7 cellular contexts compared by ENCODE assay signal in the genomic region with DNA sequence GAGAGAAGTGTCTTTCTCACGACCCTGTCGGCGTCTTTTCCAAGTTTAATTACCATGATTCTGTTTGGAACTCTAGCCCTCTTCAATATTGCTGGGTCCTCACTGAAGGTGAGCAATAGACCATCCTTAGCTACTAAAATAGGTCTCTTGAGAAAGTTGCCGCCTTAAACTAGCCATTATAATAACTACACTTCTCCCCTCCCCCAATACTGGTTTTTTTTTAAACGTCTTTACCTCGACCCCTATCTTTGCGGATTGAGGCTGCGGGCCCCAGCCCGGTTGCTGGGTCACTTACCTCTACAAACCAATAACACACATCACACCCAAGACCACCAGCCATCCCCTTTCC. TPM values are rescaled to one million over a fixed set of nuclear protein-coding genes. Genes with fewer than 3 reads are reported as not detected.
DNase-seq lines count a peak whose midpoint lies in the region; ATAC-seq and TF ChIP-seq lines count a peak whose summit lies in the region.

No MANE protein-coding gene starts in this region.

- peak overlapping the region; percentile 85 for H3K4me3 ChIP-seq in astrocyte of the cerebellum (ENCODE audit: low read depth, low read length)
- peak overlapping the region; percentile 90 for H3K4me3 ChIP-seq in thoracic aorta

- ATAC-seq in left colon (peak; percentile 1), thoracic aorta (ENCODE audit: insufficient number of reproducible peaks, low FRiP score, low read depth) (no peak), GM21447 (IDR thresholded peaks at IDR 0.05; ENCODE audit: unreplicated experiment) (no peak)

- in situ Hi-C loops in astrocyte of the cerebellum (cut with HindIII; ENCODE audit: low sequenced_read_pairs), result no loop called here

- CTCF ChIA-PET in HEK293T (lab: Yijun Ruan, JAX), result interaction anchor here (0.9 kb wide), 1 partner anchor 9 kb away, joined by 4 read pairs; no protein-coding TSS in a partner anchor

- peaks cover 7 to 21% of the 10 kb centered on the region in 2 donors for H3K4me1 ChIP-seq in thoracic aorta (ENCODE audit: control insufficient read depth in 1 of 2, low read depth in 2 of 2)

- H3K27me3 ChIP-seq in thoracic aorta (replicated peaks; ENCODE audit: insufficient read depth), result no peaks in the 10 kb centered on the region

- DNase-seq in HEK293T (ENCODE audit: extremely low spot score), result no peak
- DNase-seq in astrocyte of the cerebellum (ENCODE audit: low read depth), result no peak
- DNase-seq in left colon, result no peak
- no peak for DNase-seq in thoracic aorta (ENCODE audit: low spot score)
- DNase-seq in GOT3 (lab: John Stamatoyannopoulos, UW), result no peak
- DNase-seq in D341Med (ENCODE audit: low spot score), result no peak

- no peaks in the 10 kb centered on the region for H3K9me3 ChIP-seq in thoracic aorta

- TF ChIP-seq CTCF in astrocyte of the cerebellum (IDR thresholded peaks at IDR 0.05; ENCODE audit: low read depth, low read length, missing control alignments) (no peak), thoracic aorta (IDR thresholded peaks at IDR 0.05) (no peak)

- H3K36me3 ChIP-seq in thoracic aorta, result peaks cover 38% of the 10 kb centered on the region

- POLR2A ChIA-PET in HEK293T (lab: Yijun Ruan, JAX), result interaction anchor here (0.6 to 3.9 kb wide), 35 partner anchors 9 to 619 kb away, joined by 3 to 57 read pairs (median 5); partner anchors contain the start of genes GOLPH3L, MCL1, MINDY1 and SETDB1

- H3K27ac ChIP-seq in thoracic aorta, result peak overlapping the region; percentile 96

- intact Hi-C loops in left colon (cut with DNase I, micrococcal nuclease), result loop anchor here in 1 of 2 donors (10.0 kb wide), 1 partner anchor 74 kb away; no protein-coding TSS in a partner anchor

TF ChIP-seq in HEK293T, 16 proteins besides CTCF, POLR2A, EP300 and RAD21:
- TF ChIP-seq CTBP1 (IDR thresholded peaks at IDR 0.05; ENCODE audit: borderline replicate concordance), result no peak
- 0 out of 2 replicates have a peak, but pooled peaks have one; percentile 67 for TF ChIP-seq L3MBTL2 (conservative IDR thresholded peaks at IDR 0.05)

RNA-seq across cellular contexts. Expression of gene ENSA, which starts 0.7 kb away (rescaled TPM):
- total RNA-seq in left colon (100 to 1,000 TPM; 175 to 222 TPM), thoracic aorta (10 to 100 TPM; 85.7 to 94.5 TPM)

RNA-seq across cellular contexts. Expression of gene MCL1, which starts 49.3 kb away (rescaled TPM):
- total RNA-seq in left colon, result 100 to 1,000 TPM; 263 TPM
- total RNA-seq in thoracic aorta, result 100 to 1,000 TPM; 588 to 607 TPM
